In genomic region chr1:185811062-185811709, GRCh38 we compare ENCODE assay signal across 21 cellular contexts.
"Had no signal": no experiment of that assay in that cellular context is flagged by ENCODE, and none has a peak within 500 bp of the region (broad histone marks: within the 10 kb centered on the region; RNA-seq: fewer than 3 reads in every experiment).

No MANE protein-coding gene starts in this region.

- H3K27me3 Mint-ChIP-seq: activated CD4-positive, alpha-beta T cell treated with anti-CD3 and anti-CD28 coated beads, Interleukin-2, amount 10 ng/mL, durations not matched to agents 24 days and 14 days; activated naive CD8-positive, alpha-beta T cell treated with anti-CD3 and anti-CD28 coated beads, Interleukin-2, amount 10 ng/mL, durations not matched to agents 7 days and 5 days had no signal

- H3K4me1 ChIP-seq: lower lobe of right lung, parathyroid adenoma, tibial nerve, vagina had no signal

- H3K36me3 Mint-ChIP-seq: activated naive CD8-positive, alpha-beta T cell treated with anti-CD3 and anti-CD28 coated beads, Interleukin-2, amount 10 ng/mL, durations not matched to agents 7 days and 5 days; naive thymus-derived CD4-positive, alpha-beta T cell had no signal

- H3K36me3 ChIP-seq: gastroesophageal sphincter, heart right ventricle, lower lobe of right lung, neutrophil, tibial nerve, vagina had no signal

- H2AFZ ChIP-seq: parathyroid adenoma had no signal

- H3K4me3 ChIP-seq: gastroesophageal sphincter, heart right ventricle, lower lobe of right lung, mucosa of descending colon, tibial nerve, vagina had no signal

- H3K4me1 Mint-ChIP-seq: activated CD4-positive, alpha-beta T cell treated with anti-CD3 and anti-CD28 coated beads, Interleukin-2, amount 10 ng/mL, durations not matched to agents 24 days and 14 days; activated naive CD8-positive, alpha-beta T cell treated with anti-CD3 and anti-CD28 coated beads, Interleukin-2, amount 10 ng/mL, durations not matched to agents 7 days and 5 days; naive thymus-derived CD4-positive, alpha-beta T cell had no signal

- H3K79me2 ChIP-seq: parathyroid adenoma had no signal

- H3K9me3 Mint-ChIP-seq: activated CD4-positive, alpha-beta T cell treated with anti-CD3 and anti-CD28 coated beads, Interleukin-2, amount 10 ng/mL, durations not matched to agents 24 days and 14 days; activated naive CD8-positive, alpha-beta T cell treated with anti-CD3 and anti-CD28 coated beads, Interleukin-2, amount 10 ng/mL, durations not matched to agents 7 days and 5 days; naive thymus-derived CD4-positive, alpha-beta T cell had no signal

- FAIRE-seq: astrocyte, bronchial epithelial cell, islet of Langerhans had no signal

- H3K27me3 ChIP-seq: gastroesophageal sphincter, heart right ventricle, neutrophil, tibial nerve, vagina had no signal

- H3K27ac Mint-ChIP-seq: activated CD4-positive, alpha-beta T cell treated with anti-CD3 and anti-CD28 coated beads, Interleukin-2, amount 10 ng/mL, durations not matched to agents 24 days and 14 days; activated naive CD8-positive, alpha-beta T cell treated with anti-CD3 and anti-CD28 coated beads, Interleukin-2, amount 10 ng/mL, durations not matched to agents 7 days and 5 days; naive thymus-derived CD4-positive, alpha-beta T cell had no signal

- ATAC-seq: gastroesophageal sphincter; left colon; lower lobe of right lung; mucosa of descending colon; naive thymus-derived CD4-positive, alpha-beta T cell had no signal

- DNase-seq: activated CD4-positive, alpha-beta T cell treated with anti-CD3 and anti-CD28 coated beads, Interleukin-2, amount 10 ng/mL, durations not matched to agents 24 days and 14 days; activated CD4-positive, CD25-positive, alpha-beta regulatory T cell; activated CD8-positive, alpha-beta memory T cell treated with anti-CD3 and anti-CD28 coated beads, Interleukin-2, amount 50 U/mL, for 48 hours; activated naive CD8-positive, alpha-beta T cell treated with anti-CD3 and anti-CD28 coated beads, Interleukin-2, amount 10 ng/mL, durations not matched to agents 7 days and 5 days; heart right ventricle; left colon; lower lobe of right lung; mucosa of descending colon; naive thymus-derived CD4-positive, alpha-beta T cell; retina; stimulated activated CD4-positive, alpha-beta T cell treated with anti-CD3 and anti-CD28 coated beads, Interleukin-4, amount 100 ng/mL, for 24 hours; stimulated activated naive CD4-positive, alpha-beta T cell; T-helper 2 cell had no signal

- H3K9me3 ChIP-seq: gastroesophageal sphincter, heart right ventricle, lower lobe of right lung, mucosa of descending colon, neutrophil, tibial nerve, vagina had no signal

- H3K4me3 Mint-ChIP-seq: activated CD4-positive, alpha-beta T cell treated with anti-CD3 and anti-CD28 coated beads, Interleukin-2, amount 10 ng/mL, durations not matched to agents 24 days and 14 days; activated naive CD8-positive, alpha-beta T cell treated with anti-CD3 and anti-CD28 coated beads, Interleukin-2, amount 10 ng/mL, durations not matched to agents 7 days and 5 days; naive thymus-derived CD4-positive, alpha-beta T cell had no signal

- H3K27ac ChIP-seq: gastroesophageal sphincter, heart right ventricle, lower lobe of right lung, neutrophil, parathyroid adenoma, tibial nerve, vagina had no signal
